Comparison of ENCODE assay signal across 9 cellular contexts in genomic region chr11:19742595-19743292, GRCh38. TPM values are rescaled to one million over a fixed set of nuclear protein-coding genes. Genes with fewer than 3 reads are reported as not detected.
DNase-seq lines count a peak whose midpoint lies in the region; ATAC-seq and TF ChIP-seq lines count a peak whose summit lies in the region.
"Had no signal": no experiment of that assay in that cellular context is flagged by ENCODE, and none has a peak within 500 bp of the region (broad histone marks: within the 10 kb centered on the region; RNA-seq: fewer than 3 reads in every experiment).

No MANE protein-coding gene starts in this region.

- no peak overlapping the region for H3K27ac ChIP-seq in Peyer's patch
- peak overlapping the region; percentile 40 to 77 (median 60) for H3K27ac ChIP-seq in thyroid gland

- intact Hi-C loops in CD14-positive monocyte (cut with micrococcal nuclease) = loop anchor here (1.0 to 2.0 kb wide), 2 partner anchors 178 kb away; no protein-coding TSS in a partner anchor
- intact Hi-C loops in activated T-helper 1 cell treated with anti-CD3 and anti-CD28 coated beads, Interleukin-12 subunit alpha, Interleukin-12 subunit beta, Interleukin-2, Interleukin-4 antibody, amounts not matched to agents 30 ng/mL and 10 ng/mL and 1 ng/mL, durations not matched to agents 14 hours and 24 hours and 36 hours (cut with micrococcal nuclease) = loop anchor here (1.0 kb wide), 3 partner anchors 178 to 671 kb away; no protein-coding TSS in a partner anchor
- intact Hi-C loops in thyroid gland (cut with DNase I) = loop anchor here (2.0 kb wide), 1 partner anchor 180 kb away; no protein-coding TSS in a partner anchor

- DNase-seq in CD14-positive monocyte (ENCODE audit: low spot score) = peak; percentile 55
- DNase-seq in HuH-7 (ENCODE audit: low spot score) = peak; percentile 36
- peak; percentile 41 to 90 (median 80) for DNase-seq in Peyer's patch
- peak; percentile 43 for DNase-seq in activated T-helper 1 cell treated with anti-CD3 and anti-CD28 coated beads, Interleukin-12 subunit alpha, Interleukin-12 subunit beta, Interleukin-2, Interleukin-4 antibody, amounts not matched to agents 30 ng/mL and 10 ng/mL and 1 ng/mL, durations not matched to agents 14 hours and 24 hours and 36 hours (ENCODE audit: low spot score)
- DNase-seq in foreskin fibroblast = peak; percentile 62 to 86
- peak; percentile 60 for DNase-seq in omental fat pad (ENCODE audit: low spot score)
- peak; percentile 86 to 90 for DNase-seq in thyroid gland

- peaks cover 0 to 4% (median 1%) of the 10 kb centered on the region in 3 donors for H3K27me3 Mint-ChIP-seq in CD14-positive monocyte (ENCODE audit: low read depth in 3 of 3)
- H3K27me3 Mint-ChIP-seq in activated T-helper 1 cell treated with anti-CD3 and anti-CD28 coated beads, Interleukin-12 subunit alpha, Interleukin-12 subunit beta, Interleukin-2, Interleukin-4 antibody, amounts not matched to agents 30 ng/mL and 10 ng/mL and 1 ng/mL, durations not matched to agents 14 hours and 24 hours and 36 hours (ENCODE audit: insufficient read depth) = peaks cover 5% of the 10 kb centered on the region

- H3K4me1 ChIP-seq in Peyer's patch (no peaks in the 10 kb centered on the region), thyroid gland (peaks cover 16 to 48% of the 10 kb centered on the region in 2 donors)

- TF ChIP-seq CTCF in CD14-positive monocyte (IDR thresholded peaks at IDR 0.05) (peak; percentile 87), Peyer's patch (IDR thresholded peaks at IDR 0.05) (peak; percentile 32 to 96 (median 86)), foreskin fibroblast (IDR thresholded peaks at IDR 0.05; ENCODE audit: low read depth, low read length) (peak; percentile 80), omental fat pad (IDR thresholded peaks at IDR 0.05) (peak in 1 of 3 donors; percentile 91), thyroid gland (IDR thresholded peaks at IDR 0.05) (peak; percentile 72 to 99 (median 92))

- H3K36me3 ChIP-seq in Peyer's patch (no peaks in the 10 kb centered on the region), thyroid gland (no peaks in the 10 kb centered on the region)

- peak overlapping the region in 1 of 7 donors; percentile 54 for H3K27ac Mint-ChIP-seq in CD14-positive monocyte
- H3K27ac Mint-ChIP-seq in activated T-helper 1 cell treated with anti-CD3 and anti-CD28 coated beads, Interleukin-12 subunit alpha, Interleukin-12 subunit beta, Interleukin-2, Interleukin-4 antibody, amounts not matched to agents 30 ng/mL and 10 ng/mL and 1 ng/mL, durations not matched to agents 14 hours and 24 hours and 36 hours = no peak overlapping the region
- H3K27ac Mint-ChIP-seq: IgD-negative memory B cell had no signal

- ATAC-seq in GM19328 (IDR thresholded peaks at IDR 0.05; ENCODE audit: unreplicated experiment) = peak; percentile 82
- peak; percentile 74 for ATAC-seq in omental fat pad (ENCODE audit: low FRiP score)

- H3K9me3 Mint-ChIP-seq in CD14-positive monocyte = no peaks in the 10 kb centered on the region
- H3K9me3 Mint-ChIP-seq in activated T-helper 1 cell treated with anti-CD3 and anti-CD28 coated beads, Interleukin-12 subunit alpha, Interleukin-12 subunit beta, Interleukin-2, Interleukin-4 antibody, amounts not matched to agents 30 ng/mL and 10 ng/mL and 1 ng/mL, durations not matched to agents 14 hours and 24 hours and 36 hours = no peaks in the 10 kb centered on the region
- H3K9me3 Mint-ChIP-seq: IgD-negative memory B cell had no signal

- TF ChIP-seq POLR2A in Peyer's patch (IDR thresholded peaks at IDR 0.05) (no peak), thyroid gland (IDR thresholded peaks at IDR 0.05) (no peak)

- H3K4me3 ChIP-seq in Peyer's patch (no peak overlapping the region), foreskin fibroblast (ENCODE audit: low read depth in 1 of 2, low read length in 2 of 2) (no peak overlapping the region), thyroid gland (replicated peaks in 1 of 3) (no peak overlapping the region)

- H3K36me3 Mint-ChIP-seq in CD14-positive monocyte = no peaks in the 10 kb centered on the region
- no peaks in the 10 kb centered on the region for H3K36me3 Mint-ChIP-seq in activated T-helper 1 cell treated with anti-CD3 and anti-CD28 coated beads, Interleukin-12 subunit alpha, Interleukin-12 subunit beta, Interleukin-2, Interleukin-4 antibody, amounts not matched to agents 30 ng/mL and 10 ng/mL and 1 ng/mL, durations not matched to agents 14 hours and 24 hours and 36 hours (ENCODE audit: low read depth)
- H3K36me3 Mint-ChIP-seq: IgD-negative memory B cell had no signal

- H3K27me3 ChIP-seq in Peyer's patch = no peaks in the 10 kb centered on the region
- H3K27me3 ChIP-seq in thyroid gland = no peaks in the 10 kb centered on the region

- H3K9me3 ChIP-seq in Peyer's patch = no peaks in the 10 kb centered on the region
- H3K9me3 ChIP-seq in thyroid gland = no peaks in the 10 kb centered on the region

- no peaks in the 10 kb centered on the region for H3K4me1 Mint-ChIP-seq in CD14-positive monocyte
- H3K4me1 Mint-ChIP-seq in activated T-helper 1 cell treated with anti-CD3 and anti-CD28 coated beads, Interleukin-12 subunit alpha, Interleukin-12 subunit beta, Interleukin-2, Interleukin-4 antibody, amounts not matched to agents 30 ng/mL and 10 ng/mL and 1 ng/mL, durations not matched to agents 14 hours and 24 hours and 36 hours (ENCODE audit: low read depth) = no peaks in the 10 kb centered on the region

- no peak overlapping the region for H3K4me3 Mint-ChIP-seq in CD14-positive monocyte
- no peak overlapping the region for H3K4me3 Mint-ChIP-seq in activated T-helper 1 cell treated with anti-CD3 and anti-CD28 coated beads, Interleukin-12 subunit alpha, Interleukin-12 subunit beta, Interleukin-2, Interleukin-4 antibody, amounts not matched to agents 30 ng/mL and 10 ng/mL and 1 ng/mL, durations not matched to agents 14 hours and 24 hours and 36 hours
- H3K4me3 Mint-ChIP-seq: IgD-negative memory B cell had no signal

- WGBS in thyroid gland, 2 donors = 38 to 46% methylated on average over 2 of the region's 2 CpGs

RNA-seq across cellular contexts. Expression of gene NAV2, which starts 30.1 kb away (rescaled TPM):
- polyA plus RNA-seq in CD14-positive monocyte = not detected
- total RNA-seq in Peyer's patch (10 to 100 TPM in 3 of 4 donors, 1 to 10 TPM in 1; 6.0 to 48.7 (median 20.1) TPM), omental fat pad (10 to 100 TPM in 2 of 4 donors, 1 to 10 TPM in 2; 6.3 to 41.6 (median 13.0) TPM), thyroid gland (10 to 100 TPM; 34.8 to 88.6 (median 54.5) TPM)
- total RNA-seq in activated T-helper 1 cell treated with anti-CD3 and anti-CD28 coated beads, Interleukin-12 subunit alpha, Interleukin-12 subunit beta, Interleukin-2, Interleukin-4 antibody, amounts not matched to agents 30 ng/mL and 10 ng/mL and 1 ng/mL, durations not matched to agents 14 hours and 24 hours and 36 hours = 0.12 and 0.34 TPM in 2 replicates

Comparison
In these comparisons a context has a peak if more than half of its experiments do, and no peak if none do; other contexts are left out.
1. DNase-seq: peak in every context shown above with its lines; median percentile 88 in thyroid gland; 80 in Peyer's patch; 74 in foreskin fibroblast; 60 in omental fat pad; 55 in CD14-positive monocyte; 43 in activated T-helper 1 cell treated with anti-CD3 and anti-CD28 coated beads, Interleukin-12 subunit alpha, Interleukin-12 subunit beta, Interleukin-2, Interleukin-4 antibody, amounts not matched to agents 30 ng/mL and 10 ng/mL and 1 ng/mL, durations not matched to agents 14 hours and 24 hours and 36 hours; 36 in HuH-7.
2. H3K27ac ChIP-seq: peak in thyroid gland (3 of 3); none in Peyer's patch (0 of 4).